10 cellular contexts compared by ENCODE assay signal in the genomic region with DNA sequence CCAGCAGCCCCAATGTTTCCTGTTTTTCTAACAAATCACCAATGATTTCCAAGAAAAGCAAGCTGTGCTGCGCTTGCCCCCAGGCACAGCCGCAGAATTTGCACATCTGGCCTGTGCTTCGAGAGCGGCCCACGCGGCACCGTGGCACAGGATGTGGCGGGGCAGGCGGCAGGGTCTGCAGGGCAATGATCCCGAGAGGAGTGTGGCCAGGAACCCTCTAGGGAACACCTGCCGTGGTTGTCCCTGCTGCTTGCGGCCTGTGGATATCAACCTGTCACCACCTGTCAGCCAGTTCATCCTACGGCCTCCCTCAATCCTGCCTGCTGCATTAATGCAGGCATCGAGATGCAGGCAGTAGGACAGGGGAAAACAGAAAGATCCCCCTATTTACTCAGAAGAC. TPM values are rescaled to one million over a fixed set of nuclear protein-coding genes. Genes with fewer than 3 reads are reported as not detected.
DNase-seq lines count a peak whose midpoint lies in the region; ATAC-seq, FAIRE-seq and TF ChIP-seq lines count a peak whose summit lies in the region.
"Had no signal": no experiment of that assay in that cellular context is flagged by ENCODE, and none has a peak within 500 bp of the region (broad histone marks: within the 10 kb centered on the region; RNA-seq: fewer than 3 reads in every experiment).

No MANE protein-coding gene starts in this region.

- ATAC-seq in GM21723 (IDR thresholded peaks at IDR 0.05; ENCODE audit: unreplicated experiment) (peak; percentile 52), HG02938 (IDR thresholded peaks at IDR 0.05; ENCODE audit: unreplicated experiment) (no peak)
- peak; percentile 70 for ATAC-seq in activated naive CD8-positive, alpha-beta T cell treated with anti-CD3 and anti-CD28 coated beads, Interleukin-2, amount 50 U/mL, for 24 hours
- peak; percentile 66 to 78 for ATAC-seq in stimulated activated naive B cell treated with anti-CD40 and anti-IgM and Interleukin-4, amounts not matched to agents 10 μg/mL and 1 μg/mL and 100 μg/mL, for 72 hours (replicated peaks)

- H3K36me3 ChIP-seq in tibial nerve: no peaks in the 10 kb centered on the region
- H3K36me3 ChIP-seq: gastroesophageal sphincter had no signal

- peaks cover 85% of the 10 kb centered on the region for H3K4me1 Mint-ChIP-seq in activated naive CD8-positive, alpha-beta T cell treated with anti-CD3 and anti-CD28 coated beads, Interleukin-2, amount 50 U/mL, for 24 hours
- peaks cover 56 to 89% of the 10 kb centered on the region in 2 donors for H3K4me1 Mint-ChIP-seq in stimulated activated naive B cell treated with anti-CD40 and anti-IgM and Interleukin-4, amounts not matched to agents 10 μg/mL and 1 μg/mL and 100 μg/mL, for 72 hours

- peak overlapping the region; percentile 97 for H3K27ac Mint-ChIP-seq in activated naive CD8-positive, alpha-beta T cell treated with anti-CD3 and anti-CD28 coated beads, Interleukin-2, amount 50 U/mL, for 24 hours
- peak overlapping the region; percentile 98 for H3K27ac Mint-ChIP-seq in stimulated activated naive B cell treated with anti-CD40 and anti-IgM and Interleukin-4, amounts not matched to agents 10 μg/mL and 1 μg/mL and 100 μg/mL, for 72 hours

- no peaks in the 10 kb centered on the region for H3K27me3 ChIP-seq in tibial nerve

- H3K27me3 Mint-ChIP-seq in activated naive CD8-positive, alpha-beta T cell treated with anti-CD3 and anti-CD28 coated beads, Interleukin-2, amount 50 U/mL, for 24 hours: no peaks in the 10 kb centered on the region
- no peaks in the 10 kb centered on the region for H3K27me3 Mint-ChIP-seq in stimulated activated naive B cell treated with anti-CD40 and anti-IgM and Interleukin-4, amounts not matched to agents 10 μg/mL and 1 μg/mL and 100 μg/mL, for 72 hours

- TF ChIP-seq CTCF in tibial nerve (IDR thresholded peaks at IDR 0.05): no peak

- H3K4me3 Mint-ChIP-seq in activated naive CD8-positive, alpha-beta T cell treated with anti-CD3 and anti-CD28 coated beads, Interleukin-2, amount 50 U/mL, for 24 hours: peak overlapping the region; percentile 74
- H3K4me3 Mint-ChIP-seq in stimulated activated naive B cell treated with anti-CD40 and anti-IgM and Interleukin-4, amounts not matched to agents 10 μg/mL and 1 μg/mL and 100 μg/mL, for 72 hours: peak overlapping the region; percentile 73 to 80

- 70 to 75% methylated on average over 14 of the region's 14 CpGs for WGBS in tibial nerve, 2 donors

- DNase-seq in T-helper 22 cell (ENCODE audit: low read depth): peak; percentile 39
- peak; percentile 75 for DNase-seq in activated naive CD8-positive, alpha-beta T cell treated with anti-CD3 and anti-CD28 coated beads, Interleukin-2, amount 50 U/mL, for 24 hours
- peak; percentile 79 for DNase-seq in stimulated activated naive B cell treated with anti-CD40 and anti-IgM and Interleukin-4, amounts not matched to agents 10 μg/mL and 1 μg/mL and 100 μg/mL, for 72 hours
- DNase-seq in A172 (ENCODE audit: low spot score): no peak
- no peak for DNase-seq in HTR-8/SVneo (ENCODE audit: insufficient read length, low spot score)
- DNase-seq in tibial nerve (ENCODE audit: low spot score in 2 of 2): no peak
- DNase-seq: aorta had no signal

- peaks cover 27% of the 10 kb centered on the region for H3K36me3 Mint-ChIP-seq in activated naive CD8-positive, alpha-beta T cell treated with anti-CD3 and anti-CD28 coated beads, Interleukin-2, amount 50 U/mL, for 24 hours (ENCODE audit: low read depth)
- peaks cover 30 to 63% of the 10 kb centered on the region in 2 donors for H3K36me3 Mint-ChIP-seq in stimulated activated naive B cell treated with anti-CD40 and anti-IgM and Interleukin-4, amounts not matched to agents 10 μg/mL and 1 μg/mL and 100 μg/mL, for 72 hours

- H3K9me3 Mint-ChIP-seq in activated naive CD8-positive, alpha-beta T cell treated with anti-CD3 and anti-CD28 coated beads, Interleukin-2, amount 50 U/mL, for 24 hours: peaks cover 4% of the 10 kb centered on the region
- H3K9me3 Mint-ChIP-seq in stimulated activated naive B cell treated with anti-CD40 and anti-IgM and Interleukin-4, amounts not matched to agents 10 μg/mL and 1 μg/mL and 100 μg/mL, for 72 hours: peaks cover 0 to 3% of the 10 kb centered on the region in 2 donors

- TF ChIP-seq EP300 in tibial nerve (IDR thresholded peaks at IDR 0.05): no peak

- no peak overlapping the region for H3K27ac ChIP-seq in tibial nerve
- H3K27ac ChIP-seq: gastroesophageal sphincter had no signal

- H3K4me1 ChIP-seq in tibial nerve: peaks cover 0 to 17% (median 0%) of the 10 kb centered on the region in 4 donors
- H3K4me1 ChIP-seq: gastroesophageal sphincter had no signal

- no peak for FAIRE-seq in HTR-8/SVneo (lab: Jason Lieb, UNC)

- no peak overlapping the region for H3K4me3 ChIP-seq in tibial nerve
- H3K4me3 ChIP-seq: gastroesophageal sphincter had no signal

- peaks cover 0 to 20% (median 0%) of the 10 kb centered on the region in 4 donors for H3K9me3 ChIP-seq in tibial nerve

- TF ChIP-seq POLR2A in tibial nerve (IDR thresholded peaks at IDR 0.05): no peak

RNA-seq across cellular contexts. Expression of a gene that starts 24.0 kb away (rescaled TPM):
- total RNA-seq in A172 (2014; rRNA removed; shearing (Covaris generic)): 0.14 TPM in 1 of 2 replicates, not detected in the other
- total RNA-seq in tibial nerve: 10 to 100 TPM; 17.8 to 62.1 (median 22.5) TPM

Comparison
In these comparisons a context has a peak if more than half of its experiments do, and no peak if none do; other contexts are left out.
1. DNase-seq: peak in T-helper 22 cell (single experiment), activated naive CD8-positive, alpha-beta T cell treated with anti-CD3 and anti-CD28 coated beads, Interleukin-2, amount 50 U/mL, for 24 hours (single experiment) and stimulated activated naive B cell treated with anti-CD40 and anti-IgM and Interleukin-4, amounts not matched to agents 10 μg/mL and 1 μg/mL and 100 μg/mL, for 72 hours (single experiment); none in A172 (single experiment), HTR-8/SVneo (single experiment) and tibial nerve (0 of 2).
2. RNA of a gene that starts 24.0 kb away (total RNA-seq): 17.8 to 62.1 TPM in tibial nerve; 0.14 TPM in A172; every median in the first group is over 10 times any median in the second.